Comparison of ENCODE assay signal across 24 cellular contexts in genomic region chrX:49116076-49116475, GRCh38.
"Had no signal": no experiment of that assay in that cellular context is flagged by ENCODE, and none has a peak within 500 bp of the region (broad histone marks: within the 10 kb centered on the region; RNA-seq: fewer than 3 reads in every experiment).

No MANE protein-coding gene starts in this region.

- H3K27ac Mint-ChIP-seq: activated CD8-positive, alpha-beta memory T cell treated with anti-CD3 and anti-CD28 coated beads, Interleukin-2, amount 10 ng/mL, durations not matched to agents 7 days and 5 days; activated T-cell treated with anti-CD3 and anti-CD28 coated beads, Interleukin-2, amount 50 U/mL, for 72 hours; nephron; stimulated activated naive CD8-positive, alpha-beta T cell treated with anti-CD3 and anti-CD28 coated beads, Interleukin-15, Interleukin-2, amounts not matched to agents 100 ng/mL and 50 ng/mL, for 24 hours had no signal

- H3K4me1 Mint-ChIP-seq: nephron had no signal

- H3K4me1 ChIP-seq: colonic mucosa, gastrocnemius medialis, left lung, lower lobe of right lung had no signal

- DNase-seq: activated CD4-positive, alpha-beta T cell treated with anti-CD3 and anti-CD28 coated beads for 1 hour; activated CD4-positive, alpha-beta T cell treated with anti-CD3 and anti-CD28 coated beads, Interleukin-2, amount 50 U/mL, for 4 hours; activated CD8-positive, alpha-beta memory T cell treated with anti-CD3 and anti-CD28 coated beads, Interleukin-2, amount 10 ng/mL, durations not matched to agents 7 days and 5 days; activated effector memory CD4-positive, alpha-beta T cell treated with Interleukin-2 at 50 U/mL for 16 hours; activated naive CD4-positive, alpha-beta T cell treated with Interleukin-2 at 50 U/mL for 16 hours; activated T-cell treated with anti-CD3 and anti-CD28 coated beads for 4 hours; activated T-cell treated with anti-CD3 and anti-CD28 coated beads, Interleukin-2, amount 50 U/mL, for 72 hours; anterior cingulate cortex; colonic mucosa; dorsolateral prefrontal cortex; effector memory CD4-positive, alpha-beta T cell; gastrocnemius medialis; glutamatergic neuron; left lung; lower lobe of right lung; mesenchymal stem cell; right cardiac atrium; stimulated activated CD4-positive, alpha-beta T cell treated with anti-CD3 and anti-CD28 coated beads, Interleukin-2, amount 100 ng/mL, for 48 hours; T-helper 2 cell; trophoblast cell had no signal

- H3K27me3 ChIP-seq: colonic mucosa, gastrocnemius medialis, left lung had no signal

- ATAC-seq: activated CD8-positive, alpha-beta memory T cell treated with anti-CD3 and anti-CD28 coated beads, Interleukin-2, amount 10 ng/mL, durations not matched to agents 7 days and 5 days; activated T-cell treated with anti-CD3 and anti-CD28 coated beads, Interleukin-2, amount 50 U/mL, for 72 hours; gastrocnemius medialis; left lung; lower lobe of right lung; right cardiac atrium had no signal

- H3K9me3 ChIP-seq: colonic mucosa, gastrocnemius medialis, left lung, lower lobe of right lung, thoracic aorta had no signal

- H3K4me3 ChIP-seq: colonic mucosa, dorsolateral prefrontal cortex, gastrocnemius medialis, left lung, lower lobe of right lung, SK-N-MC, thoracic aorta had no signal

- H3K4me3 Mint-ChIP-seq: activated CD8-positive, alpha-beta memory T cell treated with anti-CD3 and anti-CD28 coated beads, Interleukin-2, amount 10 ng/mL, durations not matched to agents 7 days and 5 days; activated T-cell treated with anti-CD3 and anti-CD28 coated beads, Interleukin-2, amount 50 U/mL, for 72 hours; nephron; stimulated activated naive CD8-positive, alpha-beta T cell treated with anti-CD3 and anti-CD28 coated beads, Interleukin-15, Interleukin-2, amounts not matched to agents 100 ng/mL and 50 ng/mL, for 24 hours had no signal

- H3K27me3 Mint-ChIP-seq: activated CD8-positive, alpha-beta memory T cell treated with anti-CD3 and anti-CD28 coated beads, Interleukin-2, amount 10 ng/mL, durations not matched to agents 7 days and 5 days; stimulated activated naive CD8-positive, alpha-beta T cell treated with anti-CD3 and anti-CD28 coated beads, Interleukin-15, Interleukin-2, amounts not matched to agents 100 ng/mL and 50 ng/mL, for 24 hours had no signal

- H3K27ac ChIP-seq: colonic mucosa, gastrocnemius medialis, left lung, lower lobe of right lung, SK-N-MC, thoracic aorta had no signal

- H3K9me3 Mint-ChIP-seq: activated T-cell treated with anti-CD3 and anti-CD28 coated beads, Interleukin-2, amount 50 U/mL, for 72 hours; stimulated activated naive CD8-positive, alpha-beta T cell treated with anti-CD3 and anti-CD28 coated beads, Interleukin-15, Interleukin-2, amounts not matched to agents 100 ng/mL and 50 ng/mL, for 24 hours had no signal

- H3K36me3 ChIP-seq: colonic mucosa had no signal
